In the genomic region with DNA sequence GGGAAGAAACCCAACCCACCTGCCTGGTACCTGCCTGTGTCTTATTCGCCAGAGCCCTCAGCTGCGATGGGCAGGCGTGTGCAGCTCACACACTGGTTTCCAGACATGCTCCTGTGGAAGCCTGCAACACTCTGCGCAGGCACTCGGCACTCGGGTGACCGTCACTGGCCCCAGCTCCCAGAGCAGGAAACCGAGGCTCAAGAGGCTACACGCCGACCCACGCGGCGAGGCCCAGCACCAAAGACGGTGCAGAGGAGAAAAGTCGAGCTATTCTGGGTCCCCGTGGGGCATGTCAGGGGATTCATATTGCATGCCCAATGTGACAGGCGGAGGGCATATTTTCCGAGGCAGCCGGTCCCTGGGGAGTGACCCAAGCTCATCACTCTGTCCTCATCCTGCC, we compare ENCODE assay signal across 7 cellular contexts. TPM values are rescaled to one million over a fixed set of nuclear protein-coding genes. Genes with fewer than 3 reads are reported as not detected.
"Had no signal": no experiment of that assay in that cellular context is flagged by ENCODE, and none has a peak within 500 bp of the region (broad histone marks: within the 10 kb centered on the region; RNA-seq: fewer than 3 reads in every experiment).

No MANE protein-coding gene starts in this region.

- DNase-seq: GDM1, GF-D8 had no signal

- H3K4me3 ChIP-seq: GM12878 had no signal

- FAIRE-seq: GM12878, GM12891, GM12892, GM18507, GM19239 had no signal

RNA-seq across cellular contexts. Expression of a gene that starts 11.6 kb away (rescaled TPM):
- polyA plus RNA-seq: GM12878 had no signal

RNA-seq across cellular contexts. Expression of a gene that starts 59.7 kb away (rescaled TPM):
- total RNA-seq: GM12878 had no signal
- polyA plus RNA-seq: GM12878 had no signal
